ENCODE assay signal across 9 cellular contexts in genomic region chr19:679418-680286, GRCh38. TPM values are rescaled to one million over a fixed set of nuclear protein-coding genes. Genes with fewer than 3 reads are reported as not detected.
DNase-seq lines count a peak whose midpoint lies in the region; ATAC-seq, FAIRE-seq and TF ChIP-seq lines count a peak whose summit lies in the region.
"Had no signal": no experiment of that assay in that cellular context is flagged by ENCODE, and none has a peak within 500 bp of the region (broad histone marks: within the 10 kb centered on the region; RNA-seq: fewer than 3 reads in every experiment).

No MANE protein-coding gene starts in this region.

- H4K20me1 ChIP-seq in SK-N-SH (ENCODE audit: insufficient read depth), result no peaks in the 10 kb centered on the region

- H3K79me2 ChIP-seq in SK-N-SH (ENCODE audit: insufficient read depth), result peaks cover 26% of the 10 kb centered on the region

- H3K9me3 ChIP-seq in AG04450 (ENCODE audit: control insufficient read depth, insufficient read depth, low read length), result no peaks in the 10 kb centered on the region; the same call in 1 of the 2 replicates
- no peaks in the 10 kb centered on the region for H3K9me3 ChIP-seq in SK-N-SH

- peak overlapping the region; percentile 90 for H3K4me2 ChIP-seq in SK-N-SH

- H3K4me3 ChIP-seq in AG04450 (ENCODE audit: low read depth, low read length), result peak overlapping the region; percentile 63
- H3K4me3 ChIP-seq in SK-N-SH (ENCODE audit: low read depth in 2 of 2, low read length in 1 of 2), result peak overlapping the region; percentile 82 to 95

- ATAC-seq in GM18517 (IDR thresholded peaks at IDR 0.05; ENCODE audit: unreplicated experiment) (peak; percentile 30), HG03095 (IDR thresholded peaks at IDR 0.05; ENCODE audit: unreplicated experiment) (peak; percentile 8), left lobe of liver (peak; percentile 4)

- H2AFZ ChIP-seq in SK-N-SH (ENCODE audit: low read depth), result no peak overlapping the region; the same call in 1 of the 2 replicates

- H3K27ac ChIP-seq in AG04450 (ENCODE audit: low read depth, low read length) (peak overlapping the region; percentile 70), SK-N-SH (ENCODE audit: low read depth in 2 of 2, low read length in 1 of 2) (peak overlapping the region; percentile 78 to 96), cingulate gyrus (ENCODE audit: low read depth, low read length) (peak overlapping the region; percentile 90)

- no peak for TF ChIP-seq RAD21 in SK-N-SH (IDR thresholded peaks at IDR 0.05; ENCODE audit: low read length)

- H3K9me2 ChIP-seq in SK-N-SH, result no peaks in the 10 kb centered on the region

- H3K27me3 ChIP-seq in AG04450 (ENCODE audit: control insufficient read depth, insufficient read depth, low read length), result no peaks in the 10 kb centered on the region
- H3K27me3 ChIP-seq in SK-N-SH (ENCODE audit: insufficient read depth), result no peaks in the 10 kb centered on the region

- no peak for TF ChIP-seq EP300 in SK-N-SH (IDR thresholded peaks at IDR 0.05; ENCODE audit: borderline replicate concordance in 1 of 2, low read depth in 1 of 2, low read length in 1 of 2)

- H3K9ac ChIP-seq in SK-N-SH, result peak overlapping the region; percentile 90

- DNase-seq in AG04450 (ENCODE audit: low read depth, low spot score) (peak; percentile 48), SK-N-SH (peak; percentile 83), left lobe of liver (ENCODE audit: low spot score) (peak; percentile 58), D721Med (ENCODE audit: insufficient read length, low spot score) (no peak)
- peak; percentile 47 to 62 for DNase-seq in stimulated activated CD4-positive, alpha-beta T cell treated with anti-CD3 and anti-CD28 coated beads, Interleukin-2, amount 100 ng/mL, for 24 hours

- peaks cover 0 to 3% of the 10 kb centered on the region in 2 experiments for H3K36me3 ChIP-seq in SK-N-SH (replicated peaks in 1 of 2; ENCODE audit: control insufficient read depth in 1 of 2, insufficient read depth in 2 of 2, low read length in 1 of 2)

- CTCF ChIA-PET in AG04450 (lab: Charles Lee), result interaction anchor here (0.6 kb wide), 1 partner anchor 64 kb away, joined by 7 read pairs; no protein-coding TSS in a partner anchor
- CTCF ChIA-PET in SK-N-SH (lab: Yijun Ruan, JAX), result interaction anchor here (0.6 to 6.0 kb wide), 8 partner anchors 12 to 90 kb away, joined by 3 to 33 read pairs (median 6); partner anchors contain the start of genes PALM and RNF126

- H3F3A ChIP-seq in SK-N-SH (replicated peaks; ENCODE audit: insufficient read depth), result peaks cover 10% of the 10 kb centered on the region

- POLR2A ChIA-PET in AG04450 (lab: Yijun Ruan, JAX), result interaction anchor here (0.8 to 1.4 kb wide), 3 partner anchors 8 to 73 kb away, joined by 3 read pairs; no protein-coding TSS in a partner anchor
- POLR2A ChIA-PET in SK-N-SH (lab: Yijun Ruan, JAX), result interaction anchor here (1.3 to 2.0 kb wide), 3 partner anchors 13 to 24 kb away, joined by 3 to 6 read pairs (median 3); partner anchors contain the start of gene RNF126

- TF ChIP-seq CTCF in AG04450 (IDR thresholded peaks at IDR 0.05; ENCODE audit: low read depth, low read length) (no peak), SK-N-SH (IDR thresholded peaks at IDR 0.05) (no peak), D721Med (IDR thresholded peaks at IDR 0.05; ENCODE audit: insufficient read depth, missing control alignments) (no peak)

- WGBS in SK-N-SH (ENCODE audit: low lambda C conversion rate), result 41% methylated on average over 6 of the region's 69 CpGs

- FAIRE-seq in D721Med (lab: Jason Lieb, UNC), result no peak

- peaks cover 8 to 33% of the 10 kb centered on the region in 2 experiments; a peak in 3 of 4 replicates for H3K4me1 ChIP-seq in SK-N-SH (ENCODE audit: control insufficient read depth in 1 of 2, insufficient read depth in 2 of 2, low read depth in 1 of 2, low read length in 1 of 2)

TF ChIP-seq in SK-N-SH, 30 proteins besides CTCF, POLR2A, EP300 and RAD21:
- TF ChIP-seq RFX5 (IDR thresholded peaks at IDR 0.05; ENCODE audit: low read length), result no peak
- peak; percentile 29; the same call in 1 of the 2 replicates for TF ChIP-seq SIN3A (IDR thresholded peaks at IDR 0.05; ENCODE audit: borderline replicate concordance, low read depth, low read length)
- TF ChIP-seq CHD2 (IDR thresholded peaks at IDR 0.05; ENCODE audit: low read length, partially characterized antibody), result no peak
- peak; percentile 21; the same call in 1 of the 2 replicates for TF ChIP-seq MAX (IDR thresholded peaks at IDR 0.05; ENCODE audit: low read depth)
- TF ChIP-seq NRF1 (IDR thresholded peaks at IDR 0.05; ENCODE audit: low read depth, low read length), result peak; percentile 56
TF ChIP-seq in SK-N-SH: peak in this region for 3.

RNA-seq across cellular contexts. Expression of gene FSTL3, which starts 3.5 kb away (rescaled TPM):
- polyA plus RNA-seq in AG04450 (2011; rRNA removed) (21.2 and 23.2 TPM in 2 replicates), SK-N-SH (2012; rRNA removed) (64.4 and 73.0 TPM in 2 replicates)
- 12.7 and 12.8 TPM in 2 replicates for polyA minus RNA-seq in AG04450 (2011; rRNA and poly(A)+ RNA removed)
- polyA plus RNA-seq in SK-N-SH (2012; cell fraction: cytosol; rRNA removed), result 33.6 and 47.9 TPM in 2 replicates
- polyA plus RNA-seq in SK-N-SH (2012; cell fraction: nucleus; rRNA removed), result 259 and 359 TPM in 2 replicates
- 4.3 TPM for total RNA-seq in left lobe of liver

RNA-seq across cellular contexts. Expression of gene PRSS57, which starts 15.6 kb away (rescaled TPM):
- polyA plus RNA-seq in AG04450 (2011; rRNA removed) (not detected in 2 replicates), SK-N-SH (2012; rRNA removed) (not detected in 2 replicates)
- polyA minus RNA-seq in AG04450 (2011; rRNA and poly(A)+ RNA removed), result not detected in 2 replicates
- not detected in 2 replicates for polyA plus RNA-seq in SK-N-SH (2012; cell fraction: cytosol; rRNA removed)
- polyA plus RNA-seq in SK-N-SH (2012; cell fraction: nucleus; rRNA removed), result 0.05 and 0.14 TPM in 2 replicates
- total RNA-seq in left lobe of liver, result not detected
- total RNA-seq: HT1080 had no signal

RNA-seq across cellular contexts. Expression of gene RNF126, which starts 16.6 kb away (rescaled TPM):
- polyA plus RNA-seq in AG04450 (2011; rRNA removed) (1.7 and 3.1 TPM in 2 replicates), SK-N-SH (2012; rRNA removed) (9.0 and 12.9 TPM in 2 replicates)
- 1.7 and 2.0 TPM in 2 replicates for polyA minus RNA-seq in AG04450 (2011; rRNA and poly(A)+ RNA removed)
- 11.9 and 17.2 TPM in 2 replicates for polyA plus RNA-seq in SK-N-SH (2012; cell fraction: cytosol; rRNA removed)
- 43.5 and 64.4 TPM in 2 replicates for polyA plus RNA-seq in SK-N-SH (2012; cell fraction: nucleus; rRNA removed)
- 22.2 TPM for total RNA-seq in left lobe of liver

RNA-seq across cellular contexts. Expression of gene PALM, which starts 29.1 kb away (rescaled TPM):
- polyA plus RNA-seq in AG04450 (2011; rRNA removed) (1.8 and 2.4 TPM in 2 replicates), SK-N-SH (2012; rRNA removed) (6.2 and 15.6 TPM in 2 replicates)
- 1.3 and 1.6 TPM in 2 replicates for polyA minus RNA-seq in AG04450 (2011; rRNA and poly(A)+ RNA removed)
- polyA plus RNA-seq in SK-N-SH (2012; cell fraction: cytosol; rRNA removed), result 7.7 and 9.4 TPM in 2 replicates
- polyA plus RNA-seq in SK-N-SH (2012; cell fraction: nucleus; rRNA removed), result 14.9 and 18.0 TPM in 2 replicates
- 6.6 TPM for total RNA-seq in left lobe of liver
- total RNA-seq: HT1080 had no signal

RNA-seq across cellular contexts. Expression of gene FGF22, which starts 40.0 kb away (rescaled TPM):
- polyA plus RNA-seq in AG04450 (2011; rRNA removed) (not detected in 2 replicates), SK-N-SH (2012; rRNA removed) (0.62 and 0.93 TPM in 2 replicates)
- not detected in 2 replicates for polyA minus RNA-seq in AG04450 (2011; rRNA and poly(A)+ RNA removed)
- polyA plus RNA-seq in SK-N-SH (2012; cell fraction: cytosol; rRNA removed), result 0.16 and 0.27 TPM in 2 replicates
- 3.5 and 4.7 TPM in 2 replicates for polyA plus RNA-seq in SK-N-SH (2012; cell fraction: nucleus; rRNA removed)
- total RNA-seq in left lobe of liver, result 0.30 TPM
- total RNA-seq: HT1080 had no signal
